ENCODE assay signal across 8 cellular contexts in the genomic region with DNA sequence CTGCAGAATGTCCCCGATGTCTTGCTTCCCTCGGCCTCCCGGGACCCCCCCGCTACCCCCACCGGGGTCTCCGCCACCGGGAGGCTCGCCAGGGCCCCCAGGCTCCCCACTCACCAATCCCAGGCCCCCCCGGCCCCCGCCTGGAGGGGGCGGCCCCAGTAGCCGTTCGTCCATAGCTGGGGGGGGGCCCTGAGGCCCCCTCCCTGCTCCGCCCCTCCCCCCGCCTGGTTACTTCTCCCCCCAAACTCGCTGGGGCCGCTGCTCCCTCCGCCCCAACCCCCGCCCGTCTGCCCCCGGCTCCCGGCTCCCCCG. TPM values are rescaled to one million over a fixed set of nuclear protein-coding genes. Genes with fewer than 3 reads are reported as not detected.
DNase-seq lines count a peak whose midpoint lies in the region; ATAC-seq, FAIRE-seq and TF ChIP-seq lines count a peak whose summit lies in the region.

No MANE protein-coding gene starts in this region.

- peak overlapping the region; percentile 93 for H3K4me3 Mint-ChIP-seq in HFFc6
- H3K4me3 Mint-ChIP-seq in activated naive CD8-positive, alpha-beta T cell treated with anti-CD3 and anti-CD28 coated beads for 36 hours = peak overlapping the region; percentile 87

- peaks cover 0 to 5% of the 10 kb centered on the region in 2 donors for H3K36me3 ChIP-seq in small intestine (ENCODE audit: control insufficient read depth in 2 of 2, insufficient read depth in 2 of 2, low read length in 2 of 2)

- H3K27me3 ChIP-seq in small intestine (ENCODE audit: control insufficient read depth in 2 of 2, insufficient read depth in 2 of 2, low read length in 2 of 2) = no peaks in the 10 kb centered on the region

- H3K4me3 ChIP-seq in iPS-11a (ENCODE audit: low read depth, low read length) (peak overlapping the region; percentile 51), small intestine (ENCODE audit: low read depth in 1 of 2, low read length in 2 of 2) (peak overlapping the region; percentile 76 to 83)

- H3K27ac Mint-ChIP-seq in HFFc6 = peak overlapping the region; percentile 88
- H3K27ac Mint-ChIP-seq in activated naive CD8-positive, alpha-beta T cell treated with anti-CD3 and anti-CD28 coated beads for 36 hours = peak overlapping the region; percentile 83

- H3K27me3 Mint-ChIP-seq in HFFc6 (ENCODE audit: insufficient read depth) = peaks cover 2% of the 10 kb centered on the region; the same call in 1 of the 2 replicates
- H3K27me3 Mint-ChIP-seq in activated naive CD8-positive, alpha-beta T cell treated with anti-CD3 and anti-CD28 coated beads for 36 hours = no peaks in the 10 kb centered on the region

- peaks cover 10 to 12% of the 10 kb centered on the region in 2 donors for H3K4me1 ChIP-seq in small intestine (ENCODE audit: control insufficient read depth in 2 of 2, insufficient read depth in 1 of 2, low read depth in 1 of 2, low read length in 1 of 2)

- H3K9me3 Mint-ChIP-seq in HFFc6 = no peaks in the 10 kb centered on the region
- no peaks in the 10 kb centered on the region for H3K9me3 Mint-ChIP-seq in activated naive CD8-positive, alpha-beta T cell treated with anti-CD3 and anti-CD28 coated beads for 36 hours

- no peak for FAIRE-seq in small intestine (lab: Jason Lieb, UNC)

- no peaks in the 10 kb centered on the region for H3K9me3 ChIP-seq in small intestine (ENCODE audit: control insufficient read depth, low read depth)

- peak overlapping the region; percentile 70 to 80 for H3K27ac ChIP-seq in small intestine (ENCODE audit: low read depth in 1 of 2, low read length in 1 of 2)

- 4 to 17% (median 11%) methylated on average over 16 to 23 of the region's 23 CpGs for WGBS in small intestine, 3 donors

- DNase-seq in HFFc6 (no peak), small intestine (no peak), NCI-H146 treated with DMSO at 0.1 percent for 48 hours (lab: John Stamatoyannopoulos, UW; ENCODE audit: unreplicated experiment) (no peak), SIG-M5 (lab: John Stamatoyannopoulos, UW) (no peak)
- DNase-seq in activated naive CD8-positive, alpha-beta T cell treated with anti-CD3 and anti-CD28 coated beads for 36 hours = no peak

- peaks cover 64% of the 10 kb centered on the region for H3K4me1 Mint-ChIP-seq in HFFc6 (ENCODE audit: low read depth)
- peaks cover 59% of the 10 kb centered on the region for H3K4me1 Mint-ChIP-seq in activated naive CD8-positive, alpha-beta T cell treated with anti-CD3 and anti-CD28 coated beads for 36 hours

- TF ChIP-seq CTCF in HFFc6 (IDR thresholded peaks at IDR 0.05) = no peak

- ATAC-seq in HG03342 (IDR thresholded peaks at IDR 0.05; ENCODE audit: unreplicated experiment) (no peak), HG02884 (IDR thresholded peaks at IDR 0.05; ENCODE audit: unreplicated experiment) (no peak)

- H3K36me3 Mint-ChIP-seq in HFFc6 (ENCODE audit: low read depth) = peaks cover 19% of the 10 kb centered on the region
- peaks cover 43% of the 10 kb centered on the region for H3K36me3 Mint-ChIP-seq in activated naive CD8-positive, alpha-beta T cell treated with anti-CD3 and anti-CD28 coated beads for 36 hours

RNA-seq across cellular contexts. Expression of gene PBX2, which starts 0.3 kb away (rescaled TPM):
- 10 to 100 TPM; 50.7 to 61.4 (median 56.2) TPM for total RNA-seq in HFFc6 (2021; fragmentation: NEBNext Ultra II Directional; extraction: Animal tissue kit (Norgen Biotek cat#: 25700))
- 10 to 100 TPM; 56.4 to 56.9 TPM for total RNA-seq in activated naive CD8-positive, alpha-beta T cell treated with anti-CD3 and anti-CD28 coated beads for 36 hours
- polyA plus RNA-seq in small intestine = 10 to 100 TPM; 17.6 to 39.5 (median 20.4) TPM

RNA-seq across cellular contexts. Expression of gene GPSM3, which starts 2.7 kb away (rescaled TPM):
- 10 to 100 TPM in 1 of 6 experiments, 1 to 10 TPM in 5; 4.0 to 10.1 (median 7.6) TPM for total RNA-seq in HFFc6 (2021; fragmentation: NEBNext Ultra II Directional; extraction: Animal tissue kit (Norgen Biotek cat#: 25700))
- total RNA-seq in activated naive CD8-positive, alpha-beta T cell treated with anti-CD3 and anti-CD28 coated beads for 36 hours = 10 to 100 TPM; 68.4 to 71.3 TPM
- 10 to 100 TPM in 2 of 3 donors, 1 to 10 TPM in 1; 6.0 to 31.3 (median 13.9) TPM for polyA plus RNA-seq in small intestine

RNA-seq across cellular contexts. Expression of gene AGER, which starts 5.6 kb away (rescaled TPM):
- 1 to 10 TPM; 6.2 to 7.6 (median 6.5) TPM for total RNA-seq in HFFc6 (2021; fragmentation: NEBNext Ultra II Directional; extraction: Animal tissue kit (Norgen Biotek cat#: 25700))
- 10 to 100 TPM in 1 of 2 experiments, 1 to 10 TPM in 1; 9.6 to 11.5 TPM for total RNA-seq in activated naive CD8-positive, alpha-beta T cell treated with anti-CD3 and anti-CD28 coated beads for 36 hours
- 10 to 100 TPM in 1 of 3 donors, 1 to 10 TPM in 2; 3.0 to 12.1 (median 6.4) TPM for polyA plus RNA-seq in small intestine

RNA-seq across cellular contexts. Expression of gene RNF5, which starts 11.5 kb away (rescaled TPM):
- 10 to 100 TPM; 30.0 to 37.4 (median 34.7) TPM for total RNA-seq in HFFc6 (2021; fragmentation: NEBNext Ultra II Directional; extraction: Animal tissue kit (Norgen Biotek cat#: 25700))
- 10 to 100 TPM; 58.3 to 58.6 TPM for total RNA-seq in activated naive CD8-positive, alpha-beta T cell treated with anti-CD3 and anti-CD28 coated beads for 36 hours
- 100 to 1,000 TPM; 114 to 232 (median 209) TPM for polyA plus RNA-seq in small intestine

RNA-seq across cellular contexts. Expression of gene AGPAT1, which starts 13.8 kb away (rescaled TPM):
- 100 to 1,000 TPM in 5 of 6 experiments, 10 to 100 TPM in 1; 88.8 to 114 (median 104) TPM for total RNA-seq in HFFc6 (2021; fragmentation: NEBNext Ultra II Directional; extraction: Animal tissue kit (Norgen Biotek cat#: 25700))
- total RNA-seq in activated naive CD8-positive, alpha-beta T cell treated with anti-CD3 and anti-CD28 coated beads for 36 hours = 10 to 100 TPM; 30.8 to 33.6 TPM
- 10 to 100 TPM; 41.9 to 68.4 (median 58.1) TPM for polyA plus RNA-seq in small intestine

Comparison
In these comparisons a context has a peak if more than half of its experiments do, and no peak if none do; other contexts are left out.
1. RNA of gene GPSM3, which starts 2.7 kb away (total RNA-seq): 68.4 to 71.3 TPM in activated naive CD8-positive, alpha-beta T cell treated with anti-CD3 and anti-CD28 coated beads for 36 hours; 4.0 to 10.1 TPM in HFFc6; every median in the first group is over 4 times any median in the second.